In genomic region chr11:119423459-119424254, GRCh38 we compare ENCODE assay signal across 12 cellular contexts. TPM values are rescaled to one million over a fixed set of nuclear protein-coding genes. Genes with fewer than 3 reads are reported as not detected.
DNase-seq lines count a peak whose midpoint lies in the region; ATAC-seq lines count a peak whose summit lies in the region.
"Had no signal": no experiment of that assay in that cellular context is flagged by ENCODE, and none has a peak within 500 bp of the region (broad histone marks: within the 10 kb centered on the region; RNA-seq: fewer than 3 reads in every experiment).

No MANE protein-coding gene starts in this region.

- peak overlapping the region; percentile 49 for H3K9ac ChIP-seq in ES-I3 (ENCODE audit: low read depth, low read length)
- H3K9ac ChIP-seq in skeletal muscle satellite cell (ENCODE audit: low read depth, low read length) = peak overlapping the region; percentile 84

- intact Hi-C loops in activated T-helper 2 cell treated with anti-CD3 and anti-CD28 coated beads, Interferon-gamma antibody, Interleukin-2, Interleukin-4, amounts not matched to agents 10 μg/mL and 5 μg/mL and 100 μg/mL, durations not matched to agents 14 hours and 24 hours and 36 hours (cut with micrococcal nuclease) = loop anchor here (10.0 kb wide), 1 partner anchor 51 kb away; no protein-coding TSS in a partner anchor

- H3K9me3 Mint-ChIP-seq in activated T-helper 2 cell treated with anti-CD3 and anti-CD28 coated beads, Interferon-gamma antibody, Interleukin-2, Interleukin-4, amounts not matched to agents 10 μg/mL and 5 μg/mL and 100 μg/mL, durations not matched to agents 14 hours and 24 hours and 36 hours = no peaks in the 10 kb centered on the region

- no peak overlapping the region for H3K27ac Mint-ChIP-seq in activated T-helper 2 cell treated with anti-CD3 and anti-CD28 coated beads, Interferon-gamma antibody, Interleukin-2, Interleukin-4, amounts not matched to agents 10 μg/mL and 5 μg/mL and 100 μg/mL, durations not matched to agents 14 hours and 24 hours and 36 hours

- H3K9me3 ChIP-seq in ES-I3 (ENCODE audit: control insufficient read depth, insufficient read depth, low read length) (no peaks in the 10 kb centered on the region; the same call in 1 of the 2 replicates), iPS DF 6.9 (ENCODE audit: control insufficient read depth, insufficient read depth, low read length) (no peaks in the 10 kb centered on the region), skeletal muscle satellite cell (replicated peaks; ENCODE audit: low read length) (no peaks in the 10 kb centered on the region)
- H3K9me3 ChIP-seq: right lobe of liver had no signal

- H3K36me3 ChIP-seq in ES-I3 (ENCODE audit: insufficient read depth, low read length) (peaks cover 28% of the 10 kb centered on the region), iPS DF 6.9 (ENCODE audit: control insufficient read depth, insufficient read depth, low read length) (peaks cover 17% of the 10 kb centered on the region), skeletal muscle satellite cell (ENCODE audit: insufficient read depth, low read length) (peaks cover 19% of the 10 kb centered on the region)
- H3K36me3 ChIP-seq: right lobe of liver had no signal

- H3K4me3 ChIP-seq in iPS DF 6.9 (ENCODE audit: low read length) (peak overlapping the region; percentile 61; the same call in 1 of the 2 replicates), skeletal muscle satellite cell (ENCODE audit: low read length) (peak overlapping the region; percentile 96)

- peaks cover 11% of the 10 kb centered on the region for H3K36me3 Mint-ChIP-seq in activated T-helper 2 cell treated with anti-CD3 and anti-CD28 coated beads, Interferon-gamma antibody, Interleukin-2, Interleukin-4, amounts not matched to agents 10 μg/mL and 5 μg/mL and 100 μg/mL, durations not matched to agents 14 hours and 24 hours and 36 hours (ENCODE audit: low read depth)

- DNase-seq in activated T-helper 2 cell treated with anti-CD3 and anti-CD28 coated beads, Interferon-gamma antibody, Interleukin-2, Interleukin-4, amounts not matched to agents 10 μg/mL and 5 μg/mL and 100 μg/mL, durations not matched to agents 14 hours and 24 hours and 36 hours (ENCODE audit: low spot score) = no peak
- DNase-seq in iPS DF 6.9 (ENCODE audit: low read depth, low spot score) = no peak
- DNase-seq in glomerular visceral epithelial cell (ENCODE audit: extremely low spot score) = no peak
- no peak for DNase-seq in NCI-H82 (lab: John Stamatoyannopoulos, UW)
- no peak for DNase-seq in NCI-H226
- DNase-seq: left colon; NCI-H1417; NK-92 treated with Interleukin-12 subunit alpha and Interleukin-12 subunit beta, amount 100 ng/mL, for 24 hours; right lobe of liver had no signal

- H3K27me3 Mint-ChIP-seq in activated T-helper 2 cell treated with anti-CD3 and anti-CD28 coated beads, Interferon-gamma antibody, Interleukin-2, Interleukin-4, amounts not matched to agents 10 μg/mL and 5 μg/mL and 100 μg/mL, durations not matched to agents 14 hours and 24 hours and 36 hours (ENCODE audit: low read depth) = peaks cover 7% of the 10 kb centered on the region

- peak overlapping the region; percentile 96 for H3K4me2 ChIP-seq in skeletal muscle satellite cell (ENCODE audit: low read length)

- H3K4me1 ChIP-seq in ES-I3 (ENCODE audit: insufficient read depth, low read length) = peaks cover 26% of the 10 kb centered on the region
- peaks cover 18% of the 10 kb centered on the region for H3K4me1 ChIP-seq in iPS DF 6.9 (ENCODE audit: control insufficient read depth, insufficient read depth, low read length)
- H3K4me1 ChIP-seq in skeletal muscle satellite cell (ENCODE audit: control insufficient read depth, insufficient read depth, low read length) = peaks cover 33% of the 10 kb centered on the region
- H3K4me1 ChIP-seq: right lobe of liver had no signal

- H3K4me3 Mint-ChIP-seq in activated T-helper 2 cell treated with anti-CD3 and anti-CD28 coated beads, Interferon-gamma antibody, Interleukin-2, Interleukin-4, amounts not matched to agents 10 μg/mL and 5 μg/mL and 100 μg/mL, durations not matched to agents 14 hours and 24 hours and 36 hours (ENCODE audit: low read depth) = peak overlapping the region; percentile 82

- no peak overlapping the region for H3K27ac ChIP-seq in iPS DF 6.9 (ENCODE audit: low read length)
- H3K27ac ChIP-seq: right lobe of liver had no signal

- no peak for ATAC-seq in HG03520 (IDR thresholded peaks at IDR 0.05; ENCODE audit: unreplicated experiment)
- ATAC-seq: left colon had no signal

- no peaks in the 10 kb centered on the region for H3K27me3 ChIP-seq in iPS DF 6.9 (ENCODE audit: control insufficient read depth, insufficient read depth, low read length)
- H3K27me3 ChIP-seq in skeletal muscle satellite cell (ENCODE audit: control insufficient read depth, insufficient read depth, low read length) = no peaks in the 10 kb centered on the region
- H3K27me3 ChIP-seq: right lobe of liver had no signal

- peaks cover 42% of the 10 kb centered on the region for H3K4me1 Mint-ChIP-seq in activated T-helper 2 cell treated with anti-CD3 and anti-CD28 coated beads, Interferon-gamma antibody, Interleukin-2, Interleukin-4, amounts not matched to agents 10 μg/mL and 5 μg/mL and 100 μg/mL, durations not matched to agents 14 hours and 24 hours and 36 hours (ENCODE audit: low read depth)

- WGBS in iPS DF 6.9 (ENCODE audit: insufficient coverage, insufficient read length) = no CpG with 5 or more reads among the region's 15 CpGs

RNA-seq across cellular contexts. Expression of gene THY1, which starts 0.7 kb away (rescaled TPM):
- 35.2 and 37.3 TPM in 2 replicates for total RNA-seq in activated T-helper 2 cell treated with anti-CD3 and anti-CD28 coated beads, Interferon-gamma antibody, Interleukin-2, Interleukin-4, amounts not matched to agents 10 μg/mL and 5 μg/mL and 100 μg/mL, durations not matched to agents 14 hours and 24 hours and 36 hours
- total RNA-seq in skeletal muscle satellite cell (2012; rRNA removed) = 9.4 and 33.9 TPM in 2 replicates

RNA-seq across cellular contexts. Expression of gene USP2, which starts 42.2 kb away (rescaled TPM):
- 1.0 and 1.1 TPM in 2 replicates for total RNA-seq in activated T-helper 2 cell treated with anti-CD3 and anti-CD28 coated beads, Interferon-gamma antibody, Interleukin-2, Interleukin-4, amounts not matched to agents 10 μg/mL and 5 μg/mL and 100 μg/mL, durations not matched to agents 14 hours and 24 hours and 36 hours
- 1.5 TPM in 1 of 2 replicates, not detected in the other for total RNA-seq in skeletal muscle satellite cell (2012; rRNA removed)
